ENCODE assay signal across 13 cellular contexts in the genomic region with DNA sequence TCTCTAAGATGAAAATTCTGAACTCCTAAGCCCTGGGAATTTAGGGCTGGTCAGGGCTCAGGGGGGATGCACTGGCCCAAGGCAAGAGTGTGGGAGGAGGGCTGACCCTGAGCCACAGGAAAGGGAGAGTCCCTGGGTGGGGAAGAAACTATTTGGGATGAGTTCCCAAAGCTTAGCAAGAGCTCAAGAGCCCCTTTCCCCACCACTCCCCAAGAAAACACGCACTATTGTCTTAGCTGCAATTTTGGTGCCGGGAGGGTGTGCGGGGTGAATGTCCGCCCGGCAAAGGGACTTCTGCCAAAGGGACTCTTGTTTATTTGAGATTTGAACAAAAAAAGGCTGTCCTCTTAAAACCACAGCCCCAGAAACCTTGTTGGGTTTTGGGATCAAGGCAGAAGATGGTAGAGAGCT. TPM values are rescaled to one million over a fixed set of nuclear protein-coding genes. Genes with fewer than 3 reads are reported as not detected.
A peak's percentile ranks its signal among the peaks of the same experiment; 100 is the strongest.
DNase-seq lines count a peak whose midpoint lies in the region; ATAC-seq, FAIRE-seq and TF ChIP-seq lines count a peak whose summit lies in the region.
"Had no signal": no experiment of that assay in that cellular context is flagged by ENCODE, and none has a peak within 500 bp of the region (broad histone marks: within the 10 kb centered on the region; RNA-seq: fewer than 3 reads in every experiment).

No MANE protein-coding gene starts in this region.

- no peak overlapping the region for H2AFZ ChIP-seq in astrocyte (ENCODE audit: low read depth, low read length)

- no peak for TF ChIP-seq EP300 in gastroesophageal sphincter (IDR thresholded peaks at IDR 0.05)

- H3K4me3 Mint-ChIP-seq in astrocyte (ENCODE audit: unreplicated experiment): no peak overlapping the region
- H3K4me3 Mint-ChIP-seq: activated naive CD8-positive, alpha-beta T cell treated with anti-CD3 and anti-CD28 coated beads for 36 hours had no signal

- TF ChIP-seq POLR2A in gastroesophageal sphincter (IDR thresholded peaks at IDR 0.05): no peak

- H3K27ac ChIP-seq in astrocyte (ENCODE audit: low read depth, low read length) (no peak overlapping the region), gastroesophageal sphincter (peak overlapping the region in 3 of 4 donors; percentile 33 to 70 (median 68)), muscle layer of duodenum (ENCODE audit: low read length) (peak overlapping the region; percentile 51), tibial artery (peak overlapping the region; percentile 54 to 55)

- TF ChIP-seq CTCF in astrocyte (IDR thresholded peaks at IDR 0.05; ENCODE audit: insufficient read depth, low read depth, low read length) (no peak), gastroesophageal sphincter (IDR thresholded peaks at IDR 0.05) (no peak), tibial artery (IDR thresholded peaks at IDR 0.05) (no peak)

- no peaks in the 10 kb centered on the region for H3K27me3 Mint-ChIP-seq in astrocyte (ENCODE audit: low read depth, unreplicated experiment)

- no peak overlapping the region for H3K4me2 ChIP-seq in astrocyte (ENCODE audit: low read length)

- no peaks in the 10 kb centered on the region for H3K79me2 ChIP-seq in astrocyte (ENCODE audit: insufficient read depth, low read length)

- peak; percentile 32 for DNase-seq in astrocyte (ENCODE audit: low read depth)
- no peak for DNase-seq in tibial artery
- DNase-seq in ureter (ENCODE audit: low spot score): no peak
- DNase-seq in NCI-H2081 treated with DMSO at 0.1 percent for 48 hours (lab: John Stamatoyannopoulos, UW): no peak
- DNase-seq: activated naive CD8-positive, alpha-beta T cell treated with anti-CD3 and anti-CD28 coated beads for 36 hours; cortex of kidney; OCI-M1; stimulated activated CD4-positive, alpha-beta T cell treated with anti-CD3 and anti-CD28 coated beads, Interleukin-2, amount 100 ng/mL, for 48 hours had no signal

- intact Hi-C loops in tibial artery (cut with DNase I; ENCODE audit: low total_unique reads): no loop called here

- no peak overlapping the region for H3K4me3 ChIP-seq in astrocyte (ENCODE audit: insufficient read depth, low read depth, low read length)
- no peak overlapping the region for H3K4me3 ChIP-seq in gastroesophageal sphincter
- H3K4me3 ChIP-seq in muscle layer of duodenum (ENCODE audit: low read depth in 1 of 2, low read length in 2 of 2): no peak overlapping the region
- H3K4me3 ChIP-seq in tibial artery: no peak overlapping the region

- H3K4me1 Mint-ChIP-seq in astrocyte (ENCODE audit: low read depth, unreplicated experiment): peaks cover 21% of the 10 kb centered on the region

- ATAC-seq in gastroesophageal sphincter: peak; percentile 37
- no peak for ATAC-seq in GM21367 (IDR thresholded peaks at IDR 0.05; ENCODE audit: unreplicated experiment)
- no peak for ATAC-seq in GM21528 (IDR thresholded peaks at IDR 0.05; ENCODE audit: low FRiP score, unreplicated experiment)

- WGBS in gastroesophageal sphincter (ENCODE audit: low coverage in 1 of 2), 2 donors: 43 to 60% methylated on average over 2 to 5 of the region's 5 CpGs

- no peak overlapping the region for H3K27ac Mint-ChIP-seq in astrocyte (ENCODE audit: unreplicated experiment)
- H3K27ac Mint-ChIP-seq: activated naive CD8-positive, alpha-beta T cell treated with anti-CD3 and anti-CD28 coated beads for 36 hours had no signal

- H3K9ac ChIP-seq in astrocyte (ENCODE audit: low read length): no peak overlapping the region

- H3K36me3 ChIP-seq in astrocyte (ENCODE audit: insufficient read depth, low read length) (no peaks in the 10 kb centered on the region), gastroesophageal sphincter (no peaks in the 10 kb centered on the region), muscle layer of duodenum (ENCODE audit: control insufficient read depth in 1 of 2, insufficient read depth in 2 of 2, low read length in 2 of 2) (no peaks in the 10 kb centered on the region), tibial artery (no peaks in the 10 kb centered on the region)

- H3K9me3 Mint-ChIP-seq in astrocyte (ENCODE audit: unreplicated experiment): no peaks in the 10 kb centered on the region
- H3K9me3 Mint-ChIP-seq: activated naive CD8-positive, alpha-beta T cell treated with anti-CD3 and anti-CD28 coated beads for 36 hours had no signal

- no peaks in the 10 kb centered on the region for H3K27me3 ChIP-seq in astrocyte (ENCODE audit: insufficient read depth, low read length)
- H3K27me3 ChIP-seq in gastroesophageal sphincter: no peaks in the 10 kb centered on the region
- no peaks in the 10 kb centered on the region for H3K27me3 ChIP-seq in muscle layer of duodenum (ENCODE audit: low read depth, low read length)
- no peaks in the 10 kb centered on the region for H3K27me3 ChIP-seq in tibial artery

- no peaks in the 10 kb centered on the region for H4K20me1 ChIP-seq in astrocyte (ENCODE audit: insufficient read depth, low read length)

- no peaks in the 10 kb centered on the region for H3K36me3 Mint-ChIP-seq in astrocyte (ENCODE audit: low read depth, unreplicated experiment)
- H3K36me3 Mint-ChIP-seq: activated naive CD8-positive, alpha-beta T cell treated with anti-CD3 and anti-CD28 coated beads for 36 hours; CD14-positive monocyte had no signal

- FAIRE-seq in astrocyte (lab: Jason Lieb, UNC): no peak

- no peaks in the 10 kb centered on the region for H3K9me3 ChIP-seq in astrocyte (ENCODE audit: insufficient read depth, low read depth, low read length)
- no peaks in the 10 kb centered on the region for H3K9me3 ChIP-seq in gastroesophageal sphincter
- H3K9me3 ChIP-seq in muscle layer of duodenum (ENCODE audit: control insufficient read depth in 1 of 2, low read length in 2 of 2): no peaks in the 10 kb centered on the region
- no peaks in the 10 kb centered on the region for H3K9me3 ChIP-seq in tibial artery

- H3K4me1 ChIP-seq in astrocyte (ENCODE audit: insufficient read depth, low read length) (peaks cover 35% of the 10 kb centered on the region), gastroesophageal sphincter (peaks cover 0 to 42% (median 7%) of the 10 kb centered on the region in 3 donors), muscle layer of duodenum (ENCODE audit: control insufficient read depth in 1 of 2, insufficient read depth in 2 of 2, low read length in 2 of 2) (peaks cover 4 to 12% of the 10 kb centered on the region in 2 donors), tibial artery (peaks cover 0 to 38% (median 22%) of the 10 kb centered on the region in 4 donors)

RNA-seq across cellular contexts. Expression of a gene that starts 37.0 kb away (rescaled TPM):
- total RNA-seq in astrocyte: 21.7 and 28.4 TPM in 2 replicates
- total RNA-seq in gastroesophageal sphincter: 10 to 100 TPM; 20.9 to 41.8 (median 28.4) TPM
- total RNA-seq in ureter: 43.7 TPM

RNA-seq across cellular contexts. Expression of a gene that starts 43.1 kb away (rescaled TPM):
- total RNA-seq in astrocyte (not detected in 2 replicates), gastroesophageal sphincter (1 to 10 TPM in 1 of 4 donors, not detected in 3; 2.9 TPM), ureter (not detected)
- total RNA-seq: activated naive CD8-positive, alpha-beta T cell treated with anti-CD3 and anti-CD28 coated beads for 36 hours had no signal
